ENCODE assay signal across 1 cellular context in the genomic region with DNA sequence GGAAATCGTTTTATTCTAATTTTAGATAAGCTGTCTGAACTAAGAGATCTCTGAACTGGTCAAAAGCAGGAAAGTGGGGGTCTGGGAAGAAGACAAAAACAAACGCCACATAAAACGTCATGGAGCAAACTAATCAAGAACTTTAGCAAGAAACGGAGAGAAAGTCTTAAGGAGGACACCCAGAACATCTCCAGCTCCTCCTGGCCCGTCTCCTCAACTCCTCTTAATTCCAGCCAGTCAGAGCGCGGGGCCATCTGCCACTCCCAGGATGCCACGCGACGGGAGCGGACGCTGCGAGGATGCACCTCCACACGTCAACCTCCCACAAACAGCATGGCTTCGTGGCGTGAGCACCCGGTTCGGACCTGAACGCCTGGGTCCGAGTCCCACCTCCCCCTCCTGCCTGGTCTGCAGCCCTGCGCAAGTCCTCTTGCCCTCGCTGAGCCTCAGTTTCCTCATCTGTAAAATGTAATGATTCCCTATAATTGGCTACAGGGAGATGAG.
A peak's percentile ranks its signal among the peaks of the same experiment; 100 is the strongest.
TF ChIP-seq lines count a peak whose summit lies in the region.

No MANE protein-coding gene starts in this region.

TF ChIP-seq in HepG2, 621 proteins besides CTCF, POLR2A, EP300 and RAD21 (continued from another document and continues in another):
- TF ChIP-seq, protein P1, sequence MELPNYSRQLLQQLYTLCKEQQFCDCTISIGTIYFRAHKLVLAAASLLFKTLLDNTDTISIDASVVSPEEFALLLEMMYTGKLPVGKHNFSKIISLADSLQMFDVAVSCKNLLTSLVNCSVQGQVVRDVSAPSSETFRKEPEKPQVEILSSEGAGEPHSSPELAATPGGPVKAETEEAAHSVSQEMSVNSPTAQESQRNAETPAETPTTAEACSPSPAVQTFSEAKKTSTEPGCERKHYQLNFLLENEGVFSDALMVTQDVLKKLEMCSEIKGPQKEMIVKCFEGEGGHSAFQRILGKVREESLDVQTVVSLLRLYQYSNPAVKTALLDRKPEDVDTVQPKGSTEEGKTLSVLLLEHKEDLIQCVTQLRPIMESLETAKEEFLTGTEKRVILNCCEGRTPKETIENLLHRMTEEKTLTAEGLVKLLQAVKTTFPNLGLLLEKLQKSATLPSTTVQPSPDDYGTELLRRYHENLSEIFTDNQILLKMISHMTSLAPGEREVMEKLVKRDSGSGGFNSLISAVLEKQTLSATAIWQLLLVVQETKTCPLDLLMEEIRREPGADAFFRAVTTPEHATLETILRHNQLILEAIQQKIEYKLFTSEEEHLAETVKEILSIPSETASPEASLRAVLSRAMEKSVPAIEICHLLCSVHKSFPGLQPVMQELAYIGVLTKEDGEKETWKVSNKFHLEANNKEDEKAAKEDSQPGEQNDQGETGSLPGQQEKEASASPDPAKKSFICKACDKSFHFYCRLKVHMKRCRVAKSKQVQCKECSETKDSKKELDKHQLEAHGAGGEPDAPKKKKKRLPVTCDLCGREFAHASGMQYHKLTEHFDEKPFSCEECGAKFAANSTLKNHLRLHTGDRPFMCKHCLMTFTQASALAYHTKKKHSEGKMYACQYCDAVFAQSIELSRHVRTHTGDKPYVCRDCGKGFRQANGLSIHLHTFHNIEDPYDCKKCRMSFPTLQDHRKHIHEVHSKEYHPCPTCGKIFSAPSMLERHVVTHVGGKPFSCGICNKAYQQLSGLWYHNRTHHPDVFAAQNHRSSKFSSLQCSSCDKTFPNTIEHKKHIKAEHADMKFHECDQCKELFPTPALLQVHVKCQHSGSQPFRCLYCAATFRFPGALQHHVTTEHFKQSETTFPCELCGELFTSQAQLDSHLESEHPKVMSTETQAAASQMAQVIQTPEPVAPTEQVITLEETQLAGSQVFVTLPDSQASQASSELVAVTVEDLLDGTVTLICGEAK (IDR thresholded peaks at IDR 0.05), result no peak
- TF ChIP-seq, protein P1 (CRISPR knock-in tag; IDR thresholded peaks at IDR 0.05), result no peak; the same call in 1 of the 2 replicates
- TF ChIP-seq KMT2B (CRISPR knock-in tag; IDR thresholded peaks at IDR 0.05) (peak; percentile 52; the same call in 1 of the 2 replicates), ZBTB34 (CRISPR knock-in tag; IDR thresholded peaks at IDR 0.05) (0 out of 2 replicates have a peak, but pooled peaks have one; percentile 53), JARID2 (CRISPR knock-in tag; IDR thresholded peaks at IDR 0.05; ENCODE audit: insufficient replicate concordance) (no peak), ZNF263 (CRISPR knock-in tag; IDR thresholded peaks at IDR 0.05) (no peak), MEIS1 (CRISPR knock-in tag; IDR thresholded peaks at IDR 0.05; ENCODE audit: borderline replicate concordance) (peak; percentile 64; the same call in 1 of the 2 replicates), RBAK (CRISPR knock-in tag; IDR thresholded peaks at IDR 0.05) (no peak), GPN1 (CRISPR knock-in tag; IDR thresholded peaks at IDR 0.05; ENCODE audit: borderline replicate concordance) (no peak), ZNF101 (CRISPR knock-in tag; IDR thresholded peaks at IDR 0.05; ENCODE audit: borderline replicate concordance, low read depth) (no peak), ZNF367 (CRISPR knock-in tag; IDR thresholded peaks at IDR 0.05; ENCODE audit: borderline replicate concordance) (0 out of 2 replicates have a peak, but pooled peaks have one; percentile 29), ZNF543 (CRISPR knock-in tag; IDR thresholded peaks at IDR 0.05) (no peak; the same call in 1 of the 2 replicates), ZIK1 (CRISPR knock-in tag; IDR thresholded peaks at IDR 0.05; ENCODE audit: borderline replicate concordance, low read depth) (peak; percentile 36; the same call in 1 of the 2 replicates), HIVEP1 (CRISPR knock-in tag; IDR thresholded peaks at IDR 0.05) (peak; percentile 70; the same call in 1 of the 2 replicates), BCL3 (CRISPR knock-in tag; IDR thresholded peaks at IDR 0.05) (0 out of 2 replicates have a peak, but pooled peaks have one; percentile 85), SMARCE1 (IDR thresholded peaks at IDR 0.05; ENCODE audit: borderline replicate concordance) (no peak), ZNF317 (CRISPR knock-in tag; IDR thresholded peaks at IDR 0.05) (peak; percentile 70), ZBTB7A (CRISPR knock-in tag; IDR thresholded peaks at IDR 0.05) (peak; percentile 43; the same call in 1 of the 2 replicates), HOXA9 (CRISPR knock-in tag; IDR thresholded peaks at IDR 0.05; ENCODE audit: borderline replicate concordance) (no peak), HOXD1 (CRISPR knock-in tag; IDR thresholded peaks at IDR 0.05) (no peak), ZNF431 (CRISPR knock-in tag; IDR thresholded peaks at IDR 0.05; ENCODE audit: borderline replicate concordance, low read depth) (0 out of 2 replicates have a peak, but pooled peaks have one; percentile 42), KDM5B (CRISPR knock-in tag; IDR thresholded peaks at IDR 0.05; ENCODE audit: borderline replicate concordance) (peak; percentile 83; the same call in 1 of the 2 replicates), CREM (IDR thresholded peaks at IDR 0.05) (peak; percentile 47; the same call in 1 of the 2 replicates), CREM (CRISPR knock-in tag; IDR thresholded peaks at IDR 0.05) (no peak), SNAPC2 (CRISPR knock-in tag; IDR thresholded peaks at IDR 0.05) (peak; percentile 88; the same call in 1 of the 2 replicates), YEATS4 (CRISPR knock-in tag; IDR thresholded peaks at IDR 0.05; ENCODE audit: borderline replicate concordance) (peak; percentile 12; the same call in 1 of the 2 replicates), MXD3 (CRISPR knock-in tag; IDR thresholded peaks at IDR 0.05) (peak; percentile 40; the same call in 1 of the 2 replicates), THAP7 (CRISPR knock-in tag; IDR thresholded peaks at IDR 0.05) (0 out of 2 replicates have a peak, but pooled peaks have one; percentile 27), ZNF205 (CRISPR knock-in tag; IDR thresholded peaks at IDR 0.05) (0 out of 2 replicates have a peak, but pooled peaks have one; percentile 21), RNF2 (conservative IDR thresholded peaks at IDR 0.05; ENCODE audit: low read depth) (0 out of 2 replicates have a peak, but pooled peaks have one; percentile 33), ZSCAN25 (CRISPR knock-in tag; IDR thresholded peaks at IDR 0.05) (no peak; the same call in 1 of the 2 replicates), SYNCRIP (IDR thresholded peaks at IDR 0.05; ENCODE audit: insufficient read depth, low read depth, low read length) (no peak)
- TF ChIP-seq, protein P2, sequence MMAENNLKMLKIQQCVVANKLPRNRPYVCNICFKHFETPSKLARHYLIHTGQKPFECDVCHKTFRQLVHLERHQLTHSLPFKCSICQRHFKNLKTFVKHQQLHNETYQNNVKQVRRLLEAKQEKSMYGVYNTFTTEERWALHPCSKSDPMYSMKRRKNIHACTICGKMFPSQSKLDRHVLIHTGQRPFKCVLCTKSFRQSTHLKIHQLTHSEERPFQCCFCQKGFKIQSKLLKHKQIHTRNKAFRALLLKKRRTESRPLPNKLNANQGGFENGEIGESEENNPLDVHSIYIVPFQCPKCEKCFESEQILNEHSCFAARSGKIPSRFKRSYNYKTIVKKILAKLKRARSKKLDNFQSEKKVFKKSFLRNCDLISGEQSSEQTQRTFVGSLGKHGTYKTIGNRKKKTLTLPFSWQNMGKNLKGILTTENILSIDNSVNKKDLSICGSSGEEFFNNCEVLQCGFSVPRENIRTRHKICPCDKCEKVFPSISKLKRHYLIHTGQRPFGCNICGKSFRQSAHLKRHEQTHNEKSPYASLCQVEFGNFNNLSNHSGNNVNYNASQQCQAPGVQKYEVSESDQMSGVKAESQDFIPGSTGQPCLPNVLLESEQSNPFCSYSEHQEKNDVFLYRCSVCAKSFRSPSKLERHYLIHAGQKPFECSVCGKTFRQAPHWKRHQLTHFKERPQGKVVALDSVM (CRISPR knock-in tag; IDR thresholded peaks at IDR 0.05), result 0 out of 2 replicates have a peak, but pooled peaks have one; percentile 8
